ENCODE assay signal across 7 cellular contexts in genomic region chr1:148086196-148086595, GRCh38.
A peak's percentile ranks its signal among the peaks of the same experiment; 100 is the strongest.
DNase-seq lines count a peak whose midpoint lies in the region; ATAC-seq and TF ChIP-seq lines count a peak whose summit lies in the region.
"Not testable (repeated sequence)": the region's sequence is repeated elsewhere in the genome, so short reads cannot be mapped to it uniquely, and the experiment has no call there.

No MANE protein-coding gene starts in this region.

- not testable (repeated sequence) for H3K27ac Mint-ChIP-seq in activated CD8-positive, alpha-beta T cell treated with anti-CD3 and anti-CD28 coated beads for 36 hours

- POLR2A ChIA-PET in activated CD8-positive, alpha-beta T cell treated with anti-CD3 and anti-CD28 coated beads for 36 hours (lab: Charles Lee) = not testable (repeated sequence)

- not testable (repeated sequence) for TF ChIP-seq CTCF in activated CD8-positive, alpha-beta T cell treated with anti-CD3 and anti-CD28 coated beads for 36 hours (IDR thresholded peaks at IDR 0.05)

- not testable (repeated sequence) for ATAC-seq in activated CD8-positive, alpha-beta T cell treated with anti-CD3 and anti-CD28 coated beads for 36 hours
- ATAC-seq in left lobe of liver = peak; percentile 38

- not testable (repeated sequence) for H3K36me3 Mint-ChIP-seq in activated CD8-positive, alpha-beta T cell treated with anti-CD3 and anti-CD28 coated beads for 36 hours (ENCODE audit: low read depth)

- not testable (repeated sequence) for H3K27me3 Mint-ChIP-seq in activated CD8-positive, alpha-beta T cell treated with anti-CD3 and anti-CD28 coated beads for 36 hours

- H3K9me3 Mint-ChIP-seq in activated CD8-positive, alpha-beta T cell treated with anti-CD3 and anti-CD28 coated beads for 36 hours = not testable (repeated sequence)

- not testable (repeated sequence) for H3K4me1 Mint-ChIP-seq in activated CD8-positive, alpha-beta T cell treated with anti-CD3 and anti-CD28 coated beads for 36 hours (ENCODE audit: low read depth)

- intact Hi-C loops in activated CD8-positive, alpha-beta T cell treated with anti-CD3 and anti-CD28 coated beads for 36 hours (cut with micrococcal nuclease) = not testable (repeated sequence)

- DNase-seq in DMS53 (lab: John Stamatoyannopoulos, UW) (peak; percentile 83), NCI-H1105 (lab: John Stamatoyannopoulos, UW) (peak; percentile 0), NCI-H345 (lab: John Stamatoyannopoulos, UW) (peak; percentile 41), NCI-H82 (lab: John Stamatoyannopoulos, UW) (peak; percentile 7), SHP77 treated with DMSO at 0.1 percent for 48 hours (lab: John Stamatoyannopoulos, UW) (peak; percentile 65)
- peak; percentile 10 for DNase-seq in activated CD8-positive, alpha-beta T cell treated with anti-CD3 and anti-CD28 coated beads for 36 hours
- DNase-seq in left lobe of liver (ENCODE audit: low spot score) = not testable (repeated sequence)

- CTCF ChIA-PET in activated CD8-positive, alpha-beta T cell treated with anti-CD3 and anti-CD28 coated beads for 36 hours (lab: Charles Lee) = not testable (repeated sequence)

- H3K4me3 Mint-ChIP-seq in activated CD8-positive, alpha-beta T cell treated with anti-CD3 and anti-CD28 coated beads for 36 hours = not testable (repeated sequence)
